Comparison of ENCODE assay signal across 26 cellular contexts in the genomic region with DNA sequence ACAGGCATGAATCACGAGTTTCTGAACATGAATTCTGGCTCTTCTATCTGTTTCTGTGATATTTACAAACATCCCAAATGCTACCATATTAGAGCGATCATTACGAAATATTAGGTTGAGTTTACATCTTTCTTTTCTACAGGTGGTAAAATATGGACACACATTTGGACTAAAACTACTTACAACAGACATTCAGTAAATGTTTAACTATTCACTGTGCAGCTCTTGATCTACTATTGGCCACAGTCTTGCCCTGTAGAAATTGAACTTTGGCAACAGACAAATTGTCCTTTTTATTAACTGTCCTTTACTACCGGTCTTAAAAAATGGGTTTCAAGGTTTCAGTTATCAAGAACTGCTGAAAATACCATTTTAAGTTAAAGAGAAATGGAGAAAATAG.
"Had no signal": no experiment of that assay in that cellular context is flagged by ENCODE, and none has a peak within 500 bp of the region (broad histone marks: within the 10 kb centered on the region; RNA-seq: fewer than 3 reads in every experiment).

No MANE protein-coding gene starts in this region.

- H3K27ac ChIP-seq: breast epithelium, SK-N-MC had no signal

- ATAC-seq: activated CD4-positive, alpha-beta T cell treated with anti-CD3 and anti-CD28 coated beads for 36 hours; activated CD8-positive, alpha-beta T cell treated with anti-CD3 and anti-CD28 coated beads for 36 hours; activated T-cell treated with anti-CD3 and anti-CD28 coated beads, Interleukin-2, amount 50 U/mL, for 72 hours; T-cell had no signal

- H3K4me1 Mint-ChIP-seq: activated CD4-positive, alpha-beta T cell treated with anti-CD3 and anti-CD28 coated beads for 36 hours; activated naive CD4-positive, alpha-beta T cell treated with anti-CD3 and anti-CD28 coated beads, Interleukin-2, amount 10 ng/mL, durations not matched to agents 7 days and 5 days; T-cell had no signal

- H3K9me3 ChIP-seq: breast epithelium had no signal

- H3K36me3 Mint-ChIP-seq: activated naive CD4-positive, alpha-beta T cell treated with anti-CD3 and anti-CD28 coated beads, Interleukin-2, amount 10 ng/mL, durations not matched to agents 7 days and 5 days; activated naive CD8-positive, alpha-beta T cell treated with anti-CD3 and anti-CD28 coated beads for 36 hours; T-cell had no signal

- H3K27ac Mint-ChIP-seq: activated CD4-positive, alpha-beta T cell treated with anti-CD3 and anti-CD28 coated beads for 36 hours; activated CD8-positive, alpha-beta T cell treated with anti-CD3 and anti-CD28 coated beads for 36 hours; activated naive CD4-positive, alpha-beta T cell treated with anti-CD3 and anti-CD28 coated beads, Interleukin-2, amount 10 ng/mL, durations not matched to agents 7 days and 5 days; activated naive CD8-positive, alpha-beta T cell treated with anti-CD3 and anti-CD28 coated beads for 36 hours; activated T-cell treated with anti-CD3 and anti-CD28 coated beads, Interleukin-2, amount 50 U/mL, for 72 hours; activated T-helper 2 cell treated with anti-CD3 and anti-CD28 coated beads, Interferon-gamma antibody, Interleukin-2, Interleukin-4, amounts not matched to agents 10 μg/mL and 5 μg/mL and 100 μg/mL, durations not matched to agents 14 hours and 24 hours and 36 hours; T-cell had no signal

- H3K36me3 ChIP-seq: breast epithelium had no signal

- H3K4me1 ChIP-seq: breast epithelium had no signal

- FAIRE-seq: TTC549 had no signal

- DNase-seq: activated CD4-positive, alpha-beta T cell treated with anti-CD3 and anti-CD28 coated beads for 36 hours; activated CD4-positive, alpha-beta T cell treated with anti-CD3 and anti-CD28 coated beads, Interleukin-2, amount 50 U/mL, for 1 hour; activated CD4-positive, CD25-positive, alpha-beta regulatory T cell; activated CD8-positive, alpha-beta memory T cell treated with anti-CD3 and anti-CD28 coated beads, Interleukin-2, amount 50 U/mL, for 4 hours; activated CD8-positive, alpha-beta T cell treated with anti-CD3 and anti-CD28 coated beads for 36 hours; activated gamma-delta T cell treated with Interleukin-2 at 50 U/mL for 16 hours; activated naive CD4-positive, alpha-beta T cell treated with anti-CD3 and anti-CD28 coated beads, Interleukin-2, amount 10 ng/mL, durations not matched to agents 7 days and 5 days; activated naive CD8-positive, alpha-beta T cell treated with anti-CD3 and anti-CD28 coated beads for 36 hours; activated T-cell treated with anti-CD3 and anti-CD28 coated beads, Interleukin-2, amount 50 U/mL, for 72 hours; caudate nucleus; Kasumi-1; KBM-7; NCI-H1105 treated with DMSO at 0.1 percent for 48 hours; NCI-H1436 treated with DMSO at 0.1 percent for 48 hours; NCI-H187; NCI-H2081; NCI-H526; NCI-H82; SIG-M5; T-cell; T-helper 2 cell; T1000 had no signal

- H3K4me3 Mint-ChIP-seq: activated CD4-positive, alpha-beta T cell treated with anti-CD3 and anti-CD28 coated beads for 36 hours; activated CD8-positive, alpha-beta T cell treated with anti-CD3 and anti-CD28 coated beads for 36 hours; activated naive CD4-positive, alpha-beta T cell treated with anti-CD3 and anti-CD28 coated beads, Interleukin-2, amount 10 ng/mL, durations not matched to agents 7 days and 5 days; activated naive CD8-positive, alpha-beta T cell treated with anti-CD3 and anti-CD28 coated beads for 36 hours; activated T-cell treated with anti-CD3 and anti-CD28 coated beads, Interleukin-2, amount 50 U/mL, for 72 hours; T-cell had no signal

- H3K9me3 Mint-ChIP-seq: activated CD8-positive, alpha-beta T cell treated with anti-CD3 and anti-CD28 coated beads for 36 hours; activated naive CD4-positive, alpha-beta T cell treated with anti-CD3 and anti-CD28 coated beads, Interleukin-2, amount 10 ng/mL, durations not matched to agents 7 days and 5 days; activated naive CD8-positive, alpha-beta T cell treated with anti-CD3 and anti-CD28 coated beads for 36 hours; activated T-cell treated with anti-CD3 and anti-CD28 coated beads, Interleukin-2, amount 50 U/mL, for 72 hours; activated T-helper 2 cell treated with anti-CD3 and anti-CD28 coated beads, Interferon-gamma antibody, Interleukin-2, Interleukin-4, amounts not matched to agents 10 μg/mL and 5 μg/mL and 100 μg/mL, durations not matched to agents 14 hours and 24 hours and 36 hours; T-cell had no signal

- H3K4me3 ChIP-seq: breast epithelium, SK-N-MC had no signal

- H3K27me3 ChIP-seq: breast epithelium had no signal
